In the genomic region with DNA sequence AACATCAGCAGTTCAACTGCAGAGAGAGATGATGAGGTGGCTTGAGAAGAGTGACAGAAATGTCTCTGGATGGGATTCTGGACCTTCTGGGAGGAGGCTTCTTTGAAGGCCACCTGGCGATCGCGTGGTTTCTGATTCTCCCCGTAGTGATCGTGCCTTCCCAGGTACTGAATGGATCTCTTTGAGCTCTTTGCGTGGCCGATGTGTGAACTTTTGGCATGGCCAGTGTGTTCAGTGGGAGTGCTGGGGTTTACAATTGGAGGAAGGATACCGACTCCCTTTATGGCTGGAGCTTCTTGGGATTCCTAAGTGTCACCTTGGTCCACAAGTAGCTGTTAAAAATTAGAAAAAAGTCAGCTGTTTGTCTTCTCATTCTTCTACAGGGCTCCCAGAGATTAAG, we compare ENCODE assay signal across 1 cellular context.
TF ChIP-seq lines count a peak whose summit lies in the region.

No MANE protein-coding gene starts in this region.

TF ChIP-seq in HCT116, 20 proteins besides CTCF, POLR2A, EP300 and RAD21:
- TF ChIP-seq, protein P1, sequence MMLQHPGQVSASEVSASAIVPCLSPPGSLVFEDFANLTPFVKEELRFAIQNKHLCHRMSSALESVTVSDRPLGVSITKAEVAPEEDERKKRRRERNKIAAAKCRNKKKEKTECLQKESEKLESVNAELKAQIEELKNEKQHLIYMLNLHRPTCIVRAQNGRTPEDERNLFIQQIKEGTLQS (IDR thresholded peaks at IDR 0.05) = no peak
- TF ChIP-seq YY1 (IDR thresholded peaks at IDR 0.05; ENCODE audit: extremely low read depth, insufficient replicate concordance, low read depth, low read length) = no peak
- TF ChIP-seq SIN3A (IDR thresholded peaks at IDR 0.05; ENCODE audit: low read depth) = no peak
